10 cellular contexts compared by ENCODE assay signal in the genomic region with DNA sequence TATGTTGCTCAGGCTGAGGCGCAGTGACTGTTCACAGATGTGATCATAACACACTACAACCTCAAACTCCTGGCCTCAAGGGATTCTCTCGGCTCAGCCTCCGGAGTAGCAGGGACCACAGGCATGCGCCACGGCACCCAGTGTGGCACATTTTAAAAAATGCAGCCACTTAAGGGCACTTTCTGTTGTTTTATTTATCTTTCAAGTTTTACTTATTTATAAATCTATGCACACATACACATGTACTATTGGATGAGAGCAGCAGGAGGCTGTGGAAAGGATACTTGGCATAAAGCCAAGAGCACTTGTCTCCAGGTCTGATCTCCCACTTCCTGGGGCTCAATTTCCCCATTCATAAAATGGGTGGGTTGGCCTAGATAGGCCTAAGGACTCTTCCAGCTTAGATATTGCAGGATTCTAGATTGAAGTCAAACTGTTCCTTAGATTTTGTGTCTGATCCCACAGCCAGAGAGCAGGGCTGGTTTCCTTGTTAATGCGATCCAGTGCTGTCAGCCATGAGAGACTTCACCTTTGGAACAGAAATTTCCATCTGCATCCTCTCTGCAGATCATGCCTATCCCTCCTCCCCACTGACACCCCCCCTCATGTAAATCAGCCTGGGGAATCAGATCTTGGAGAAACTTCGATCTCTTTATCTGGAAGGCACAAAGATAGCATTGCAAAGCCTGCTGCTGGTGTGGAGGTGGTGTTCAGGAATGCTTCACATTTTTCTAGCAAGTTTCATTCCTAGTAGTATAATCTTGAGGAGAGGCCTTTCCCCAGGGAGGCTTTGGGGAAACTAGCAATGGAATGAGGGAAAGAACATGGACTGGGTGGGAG. TPM values are rescaled to one million over a fixed set of nuclear protein-coding genes. Genes with fewer than 3 reads are reported as not detected.
DNase-seq lines count a peak whose midpoint lies in the region; ATAC-seq, FAIRE-seq and TF ChIP-seq lines count a peak whose summit lies in the region.
"Had no signal": no experiment of that assay in that cellular context is flagged by ENCODE, and none has a peak within 500 bp of the region (broad histone marks: within the 10 kb centered on the region; RNA-seq: fewer than 3 reads in every experiment).

No MANE protein-coding gene starts in this region.

- H3K4me3 Mint-ChIP-seq in CD4-positive, CD25-positive, alpha-beta regulatory T cell, result peak overlapping the region in 2 of 4 donors; percentile 7 to 50
- H3K4me3 Mint-ChIP-seq in HFFc6 (peak overlapping the region; percentile 63), nephron progenitor cell (no peak overlapping the region)

- H3K4me1 ChIP-seq in CD4-positive, CD25-positive, alpha-beta regulatory T cell (ENCODE audit: control insufficient read depth, insufficient read depth, low read length, poor library complexity, severe bottlenecking), result peaks cover 56% of the 10 kb centered on the region
- H3K4me1 ChIP-seq in K562 (replicated peaks in 1 of 2; ENCODE audit: control insufficient read depth in 2 of 2, insufficient read depth in 2 of 2, low read length in 2 of 2), result peaks cover 49 to 53% of the 10 kb centered on the region in 2 experiments
- peaks cover 2 to 69% (median 31%) of the 10 kb centered on the region in 9 donors for H3K4me1 ChIP-seq in heart right ventricle

- no peaks in the 10 kb centered on the region for H4K20me1 ChIP-seq in K562 (replicated peaks; ENCODE audit: control insufficient read depth, insufficient read depth, low read length)

- H3K79me2 ChIP-seq in K562 (ENCODE audit: control insufficient read depth, insufficient read depth, low read length), result no peaks in the 10 kb centered on the region

- no peaks in the 10 kb centered on the region for H3K36me3 Mint-ChIP-seq in CD4-positive, CD25-positive, alpha-beta regulatory T cell
- no peaks in the 10 kb centered on the region for H3K36me3 Mint-ChIP-seq in HFFc6 (ENCODE audit: low read depth)
- H3K36me3 Mint-ChIP-seq in nephron progenitor cell (ENCODE audit: low read depth), result no peaks in the 10 kb centered on the region

- no peaks in the 10 kb centered on the region for H3K9me3 ChIP-seq in CD4-positive, CD25-positive, alpha-beta regulatory T cell (ENCODE audit: control insufficient read depth in 2 of 2, low read length in 2 of 2)
- H3K9me3 ChIP-seq in K562 (replicated peaks; ENCODE audit: control insufficient read depth, insufficient read depth, low read depth, low read length), result no peaks in the 10 kb centered on the region
- H3K9me3 ChIP-seq in heart right ventricle, result no peaks in the 10 kb centered on the region

- H3K9me3 Mint-ChIP-seq in CD4-positive, CD25-positive, alpha-beta regulatory T cell, result peaks cover 0 to 1% (median 0%) of the 10 kb centered on the region in 7 donors
- H3K9me3 Mint-ChIP-seq in HFFc6 (no peaks in the 10 kb centered on the region), nephron progenitor cell (no peaks in the 10 kb centered on the region)

- in situ Hi-C loops in K562 (cut with MboI), result no loop called here

- DNase-seq in CD4-positive, CD25-positive, alpha-beta regulatory T cell, result no peak
- peak; percentile 39 for DNase-seq in HFFc6
- peak in 3 of 4 experiments; percentile 32 to 45 (median 37) for DNase-seq in K562 (ENCODE audit: extremely low read depth in 1 of 4, low spot score in 3 of 4)
- no peak for DNase-seq in nephron progenitor cell
- DNase-seq in heart right ventricle, result no peak

- TF ChIP-seq RAD21 in K562 (CRISPR knock-in tag; conservative IDR thresholded peaks at IDR 0.05 in 1 of 2, IDR thresholded peaks at IDR 0.05 in 1 of 2), result no peak

- H3K4me1 Mint-ChIP-seq in CD4-positive, CD25-positive, alpha-beta regulatory T cell, result peaks cover 26 to 80% (median 51%) of the 10 kb centered on the region in 4 donors
- peaks cover 43% of the 10 kb centered on the region for H3K4me1 Mint-ChIP-seq in HFFc6 (ENCODE audit: low read depth)
- H3K4me1 Mint-ChIP-seq in nephron progenitor cell, result peaks cover 75% of the 10 kb centered on the region

- no peaks in the 10 kb centered on the region for H3K36me3 ChIP-seq in CD4-positive, CD25-positive, alpha-beta regulatory T cell (ENCODE audit: control insufficient read depth, insufficient read depth, low read length)
- H3K36me3 ChIP-seq in K562 (ENCODE audit: control insufficient read depth, insufficient read depth, low read length) (no peaks in the 10 kb centered on the region), heart right ventricle (no peaks in the 10 kb centered on the region)

- peak overlapping the region; percentile 0; the same call in 1 of the 2 replicates for H3K4me2 ChIP-seq in K562 (ENCODE audit: insufficient read depth, low read length)

- no peaks in the 10 kb centered on the region for H3K27me3 ChIP-seq in CD4-positive, CD25-positive, alpha-beta regulatory T cell (ENCODE audit: control insufficient read depth, insufficient read depth, low read length)
- H3K27me3 ChIP-seq in K562 (ENCODE audit: control insufficient read depth in 2 of 2, insufficient read depth in 2 of 2, low read length in 2 of 2) (no peaks in the 10 kb centered on the region), heart right ventricle (no peaks in the 10 kb centered on the region)

- peak; percentile 29 for FAIRE-seq in K562 (lab: Jason Lieb, UNC)
- FAIRE-seq: GM18507 had no signal

- CTCF ChIA-PET in K562 (lab: Yijun Ruan, JAX; ENCODE audit: low intra/inter-chr PET ratio), result no interaction called here

- 68% methylated on average over 7 of the region's 7 CpGs for WGBS in K562 (ENCODE audit: insufficient coverage, low coverage, missing lambda C conversion rate)
- WGBS in heart right ventricle, 2 donors, result 77 to 87% methylated on average over 7 of the region's 7 CpGs

- TF ChIP-seq CTCF in HFFc6 (IDR thresholded peaks at IDR 0.05) (no peak), K562 (IDR thresholded peaks at IDR 0.05 in 2 of 3, conservative IDR thresholded peaks at IDR 0.05 in 1 of 3; ENCODE audit: insufficient read depth in 2 of 3, low read depth in 1 of 3, low read length in 3 of 3) (no peak), nephron progenitor cell (IDR thresholded peaks at IDR 0.05) (no peak), heart right ventricle (IDR thresholded peaks at IDR 0.05) (no peak)

- POLR2A ChIA-PET in K562 (lab: Yijun Ruan, JAX), result interaction anchor here (1.2 kb wide), 1 partner anchor 10 kb away, joined by 3 read pairs; no protein-coding TSS in a partner anchor

- ATAC-seq in CD4-positive, CD25-positive, alpha-beta regulatory T cell (ENCODE audit: low read depth in 2 of 2), result no peak
- ATAC-seq in K562 (no peak), HG02970 (IDR thresholded peaks at IDR 0.05; ENCODE audit: low FRiP score, unreplicated experiment) (no peak), GM19467 (IDR thresholded peaks at IDR 0.05; ENCODE audit: unreplicated experiment) (no peak), HG03442 (IDR thresholded peaks at IDR 0.05; ENCODE audit: unreplicated experiment) (no peak), heart right ventricle (no peak)
- ATAC-seq: esophagus mucosa had no signal

- intact Hi-C loops in K562 (cut with micrococcal nuclease), result no loop called here
- intact Hi-C loops in heart right ventricle (cut with DNase I), result no loop called here

- H3K27ac Mint-ChIP-seq in CD4-positive, CD25-positive, alpha-beta regulatory T cell, result peak overlapping the region in 2 of 3 donors; percentile 26 to 93
- H3K27ac Mint-ChIP-seq in HFFc6 (peak overlapping the region; percentile 74), nephron progenitor cell (peak overlapping the region; percentile 77)

- H2AFZ ChIP-seq in K562 (ENCODE audit: low read depth, low read length), result peak overlapping the region; percentile 57

- peak overlapping the region; percentile 44 for H3K27ac ChIP-seq in CD4-positive, CD25-positive, alpha-beta regulatory T cell (ENCODE audit: insufficient read depth, low read length, poor library complexity, severe bottlenecking)
- peak overlapping the region; percentile 1; the same call in 2 of the 3 replicates for H3K27ac ChIP-seq in K562 (ENCODE audit: extremely low read depth, low read depth, low read length)
- peak overlapping the region in 1 of 10 donors; percentile 80 for H3K27ac ChIP-seq in heart right ventricle

- TF ChIP-seq EP300 in K562 (IDR thresholded peaks at IDR 0.05; ENCODE audit: low read length), result no peak

- no peaks in the 10 kb centered on the region for H3K27me3 Mint-ChIP-seq in CD4-positive, CD25-positive, alpha-beta regulatory T cell
- H3K27me3 Mint-ChIP-seq in HFFc6 (ENCODE audit: insufficient read depth), result no peaks in the 10 kb centered on the region
- H3K27me3 Mint-ChIP-seq in nephron progenitor cell (ENCODE audit: low read depth, poor library complexity), result no peaks in the 10 kb centered on the region

- H3K4me3 ChIP-seq in CD4-positive, CD25-positive, alpha-beta regulatory T cell (ENCODE audit: low read depth, low read length), result no peak overlapping the region
- H3K4me3 ChIP-seq in K562 (no peak overlapping the region), heart right ventricle (no peak overlapping the region)

- TF ChIP-seq POLR2A in K562 (conservative IDR thresholded peaks at IDR 0.05), result no peak

- peak overlapping the region; percentile 32 to 54; a peak in 2 of 4 replicates for H3K9ac ChIP-seq in K562 (ENCODE audit: insufficient read depth in 1 of 2, low read depth in 2 of 2, low read length in 2 of 2)

- no peaks in the 10 kb centered on the region for H3K9me1 ChIP-seq in K562 (ENCODE audit: control insufficient read depth, insufficient read depth, low read length)

- BruUV-seq in K562 (replicated peaks; lab: Mats Ljungman, UMichigan), result no TSS peak

RNA-seq across cellular contexts. Expression of gene PCBP1, which starts 24.7 kb away (rescaled TPM):
- 330 TPM for total RNA-seq in CD4-positive, CD25-positive, alpha-beta regulatory T cell
- 100 to 1,000 TPM; 131 to 188 (median 173) TPM for polyA plus RNA-seq in CD4-positive, CD25-positive, alpha-beta regulatory T cell
- total RNA-seq in HFFc6 (2021; fragmentation: NEBNext Ultra II Directional; extraction: Animal tissue kit (Norgen Biotek cat#: 25700)), result 100 to 1,000 TPM; 293 to 369 (median 361) TPM
- total RNA-seq in K562 (2011; cell fraction: chromatin; rRNA removed; ENCODE audit: low replicate concordance), result 30.2 and 53.7 TPM in 2 replicates
- 60.7 and 63.0 TPM in 2 replicates for total RNA-seq in K562 (2011; cell fraction: nucleolus; rRNA removed)
- 58.0 and 69.2 TPM in 2 replicates for total RNA-seq in K562 (2011; cell fraction: nucleoplasm; rRNA removed)
- 78.1 and 99.4 TPM in 2 replicates for total RNA-seq in K562 (2014; rRNA removed)
- total RNA-seq in K562 (2014; rRNA removed; fragmentation: Illumina TruSeq; extraction: Trizol), result 58.9 and 61.9 TPM in 2 replicates
- 72.5 and 76.0 TPM in 2 replicates for total RNA-seq in K562 (2015; rRNA removed; fragmentation: Illumina TruSeq; extraction: Trizol)
- 407 and 420 TPM in 2 replicates for total RNA-seq in K562 (2021)
- polyA plus RNA-seq in K562 (2011; rRNA removed), result 122 and 123 TPM in 2 replicates
- polyA plus RNA-seq in K562 (2011; cell fraction: cytosol; rRNA removed), result 131 and 249 TPM in 2 replicates
- polyA plus RNA-seq in K562 (2011; cell fraction: nucleus; rRNA removed), result 78.5 and 114 TPM in 2 replicates
- 431 TPM in 2 replicates for polyA plus RNA-seq in K562 (2012)
- 347 and 391 TPM in 2 replicates for polyA plus RNA-seq in K562 (2014; fragmentation: Illumina TruSeq; extraction: Trizol)
- polyA plus RNA-seq in K562 (2014; fragmentation: Nextera tagmentation; extraction: Ambion mirVana), result 10 to 100 TPM; 19.2 to 23.9 TPM
- 212 and 227 TPM in 2 replicates for polyA plus RNA-seq in K562 (2014; rRNA removed)
- 55.6 and 69.8 TPM in 2 replicates for polyA minus RNA-seq in K562 (2011; rRNA and poly(A)+ RNA removed)
- polyA minus RNA-seq in K562 (2011; cell fraction: cytosol; rRNA and poly(A)+ RNA removed), result 92.3 and 95.3 TPM in 2 replicates
- 36.1 and 36.7 TPM in 2 replicates for polyA minus RNA-seq in K562 (2011; cell fraction: nucleus; rRNA and poly(A)+ RNA removed)
- 100 to 1,000 TPM; 197 to 275 (median 219) TPM for total RNA-seq in heart right ventricle
- 100 to 1,000 TPM; 237 to 288 TPM for polyA plus RNA-seq in heart right ventricle

Comparison
In these comparisons a context has a peak if more than half of its experiments do, and no peak if none do; other contexts are left out.
1. DNase-seq: peak in HFFc6 (single experiment) and K562 (3 of 4); none in CD4-positive, CD25-positive, alpha-beta regulatory T cell (0 of 3), nephron progenitor cell (single experiment) and heart right ventricle (0 of 2).
2. Peak in every context shown above with its lines, with median percentiles within 50 percentile points of each other: H3K27ac Mint-ChIP-seq.